Comparison of ENCODE assay signal across 1 cellular context in the genomic region with DNA sequence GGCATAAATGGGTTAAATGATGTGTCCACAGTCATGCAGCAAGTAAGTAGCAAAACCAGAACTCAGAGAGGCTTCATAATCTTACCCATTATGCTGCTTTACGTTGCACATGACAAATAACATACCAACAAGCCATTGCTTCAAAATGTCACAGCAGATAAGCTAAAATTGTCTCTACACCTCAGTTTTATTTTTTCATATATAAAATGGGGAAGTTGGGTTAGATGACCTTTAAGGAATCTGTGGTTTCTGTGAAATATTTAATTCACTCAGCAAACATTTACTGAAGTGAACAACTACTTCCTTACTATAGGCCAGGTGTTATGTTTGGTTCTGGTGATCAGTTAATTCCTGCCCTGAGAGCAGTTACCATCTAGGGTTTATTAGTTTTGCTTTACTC.
A peak's percentile ranks its signal among the peaks of the same experiment; 100 is the strongest.
TF ChIP-seq lines count a peak whose summit lies in the region.

No MANE protein-coding gene starts in this region.

TF ChIP-seq in GM12878, 131 proteins besides CTCF, POLR2A, EP300 and RAD21 (continued from another document):
- TF ChIP-seq, protein P1, sequence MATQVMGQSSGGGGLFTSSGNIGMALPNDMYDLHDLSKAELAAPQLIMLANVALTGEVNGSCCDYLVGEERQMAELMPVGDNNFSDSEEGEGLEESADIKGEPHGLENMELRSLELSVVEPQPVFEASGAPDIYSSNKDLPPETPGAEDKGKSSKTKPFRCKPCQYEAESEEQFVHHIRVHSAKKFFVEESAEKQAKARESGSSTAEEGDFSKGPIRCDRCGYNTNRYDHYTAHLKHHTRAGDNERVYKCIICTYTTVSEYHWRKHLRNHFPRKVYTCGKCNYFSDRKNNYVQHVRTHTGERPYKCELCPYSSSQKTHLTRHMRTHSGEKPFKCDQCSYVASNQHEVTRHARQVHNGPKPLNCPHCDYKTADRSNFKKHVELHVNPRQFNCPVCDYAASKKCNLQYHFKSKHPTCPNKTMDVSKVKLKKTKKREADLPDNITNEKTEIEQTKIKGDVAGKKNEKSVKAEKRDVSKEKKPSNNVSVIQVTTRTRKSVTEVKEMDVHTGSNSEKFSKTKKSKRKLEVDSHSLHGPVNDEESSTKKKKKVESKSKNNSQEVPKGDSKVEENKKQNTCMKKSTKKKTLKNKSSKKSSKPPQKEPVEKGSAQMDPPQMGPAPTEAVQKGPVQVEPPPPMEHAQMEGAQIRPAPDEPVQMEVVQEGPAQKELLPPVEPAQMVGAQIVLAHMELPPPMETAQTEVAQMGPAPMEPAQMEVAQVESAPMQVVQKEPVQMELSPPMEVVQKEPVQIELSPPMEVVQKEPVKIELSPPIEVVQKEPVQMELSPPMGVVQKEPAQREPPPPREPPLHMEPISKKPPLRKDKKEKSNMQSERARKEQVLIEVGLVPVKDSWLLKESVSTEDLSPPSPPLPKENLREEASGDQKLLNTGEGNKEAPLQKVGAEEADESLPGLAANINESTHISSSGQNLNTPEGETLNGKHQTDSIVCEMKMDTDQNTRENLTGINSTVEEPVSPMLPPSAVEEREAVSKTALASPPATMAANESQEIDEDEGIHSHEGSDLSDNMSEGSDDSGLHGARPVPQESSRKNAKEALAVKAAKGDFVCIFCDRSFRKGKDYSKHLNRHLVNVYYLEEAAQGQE (IDR thresholded peaks at IDR 0.05; ENCODE audit: low read depth, low read length), result no peak
- TF ChIP-seq IKZF1 (conservative IDR thresholded peaks at IDR 0.05) (peak; percentile 21; the same call in 1 of the 2 replicates), NRF1 (conservative IDR thresholded peaks at IDR 0.05; ENCODE audit: low read depth, low read length) (no peak), ZNF384 (IDR thresholded peaks at IDR 0.05; ENCODE audit: borderline replicate concordance, low read depth, low read length) (no peak), HDAC2 (IDR thresholded peaks at IDR 0.05) (no peak), SPI1 (IDR thresholded peaks at IDR 0.05; ENCODE audit: borderline replicate concordance, insufficient read depth, low read depth, low read length) (peak; percentile 24; the same call in 1 of the 2 replicates), CBX5 (IDR thresholded peaks at IDR 0.05; ENCODE audit: low read depth) (no peak), ATF2 (IDR thresholded peaks at IDR 0.05; ENCODE audit: low read length) (0 out of 2 replicates have a peak, but pooled peaks have one; percentile 27), JUNB (IDR thresholded peaks at IDR 0.05) (0 out of 2 replicates have a peak, but pooled peaks have one; percentile 39), CBFB (IDR thresholded peaks at IDR 0.05; ENCODE audit: low read depth) (0 out of 2 replicates have a peak, but pooled peaks have one; percentile 46), RBBP5 (conservative IDR thresholded peaks at IDR 0.05) (no peak), CEBPB (IDR thresholded peaks at IDR 0.05; ENCODE audit: borderline replicate concordance in 1 of 2, low read depth in 2 of 2, low read length in 2 of 2) (no peak), ESRRA (IDR thresholded peaks at IDR 0.05; ENCODE audit: low read length) (0 out of 2 replicates have a peak, but pooled peaks have one; percentile 19), BCL3 (IDR thresholded peaks at IDR 0.05; ENCODE audit: borderline replicate concordance, insufficient read depth, low read depth, low read length, poor library complexity, severe bottlenecking) (no peak), ZNF207 (IDR thresholded peaks at IDR 0.05; ENCODE audit: borderline replicate concordance) (peak; percentile 46; the same call in 1 of the 2 replicates), CREB1 (IDR thresholded peaks at IDR 0.05; ENCODE audit: low read depth) (0 out of 2 replicates have a peak, but pooled peaks have one; percentile 35), STAT1 (conservative IDR thresholded peaks at IDR 0.05) (no peak), ATF7 (IDR thresholded peaks at IDR 0.05; ENCODE audit: low read depth) (0 out of 2 replicates have a peak, but pooled peaks have one; percentile 18), RAD51 (IDR thresholded peaks at IDR 0.05) (0 out of 2 replicates have a peak, but pooled peaks have one; percentile 12), RUNX3 (IDR thresholded peaks at IDR 0.05; ENCODE audit: low read length) (peak; percentile 76), POU2F2 (IDR thresholded peaks at IDR 0.05; ENCODE audit: borderline replicate concordance, low read depth, low read length) (no peak)
- TF ChIP-seq, protein P2, sequence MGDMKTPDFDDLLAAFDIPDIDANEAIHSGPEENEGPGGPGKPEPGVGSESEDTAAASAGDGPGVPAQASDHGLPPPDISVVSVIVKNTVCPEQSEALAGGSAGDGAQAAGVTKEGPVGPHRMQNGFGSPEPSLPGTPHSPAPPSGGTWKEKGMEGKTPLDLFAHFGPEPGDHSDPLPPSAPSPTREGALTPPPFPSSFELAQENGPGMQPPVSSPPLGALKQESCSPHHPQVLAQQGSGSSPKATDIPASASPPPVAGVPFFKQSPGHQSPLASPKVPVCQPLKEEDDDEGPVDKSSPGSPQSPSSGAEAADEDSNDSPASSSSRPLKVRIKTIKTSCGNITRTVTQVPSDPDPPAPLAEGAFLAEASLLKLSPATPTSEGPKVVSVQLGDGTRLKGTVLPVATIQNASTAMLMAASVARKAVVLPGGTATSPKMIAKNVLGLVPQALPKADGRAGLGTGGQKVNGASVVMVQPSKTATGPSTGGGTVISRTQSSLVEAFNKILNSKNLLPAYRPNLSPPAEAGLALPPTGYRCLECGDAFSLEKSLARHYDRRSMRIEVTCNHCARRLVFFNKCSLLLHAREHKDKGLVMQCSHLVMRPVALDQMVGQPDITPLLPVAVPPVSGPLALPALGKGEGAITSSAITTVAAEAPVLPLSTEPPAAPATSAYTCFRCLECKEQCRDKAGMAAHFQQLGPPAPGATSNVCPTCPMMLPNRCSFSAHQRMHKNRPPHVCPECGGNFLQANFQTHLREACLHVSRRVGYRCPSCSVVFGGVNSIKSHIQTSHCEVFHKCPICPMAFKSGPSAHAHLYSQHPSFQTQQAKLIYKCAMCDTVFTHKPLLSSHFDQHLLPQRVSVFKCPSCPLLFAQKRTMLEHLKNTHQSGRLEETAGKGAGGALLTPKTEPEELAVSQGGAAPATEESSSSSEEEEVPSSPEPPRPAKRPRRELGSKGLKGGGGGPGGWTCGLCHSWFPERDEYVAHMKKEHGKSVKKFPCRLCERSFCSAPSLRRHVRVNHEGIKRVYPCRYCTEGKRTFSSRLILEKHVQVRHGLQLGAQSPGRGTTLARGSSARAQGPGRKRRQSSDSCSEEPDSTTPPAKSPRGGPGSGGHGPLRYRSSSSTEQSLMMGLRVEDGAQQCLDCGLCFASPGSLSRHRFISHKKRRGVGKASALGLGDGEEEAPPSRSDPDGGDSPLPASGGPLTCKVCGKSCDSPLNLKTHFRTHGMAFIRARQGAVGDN (IDR thresholded peaks at IDR 0.05), result peak; percentile 89
- TF ChIP-seq, protein P3, sequence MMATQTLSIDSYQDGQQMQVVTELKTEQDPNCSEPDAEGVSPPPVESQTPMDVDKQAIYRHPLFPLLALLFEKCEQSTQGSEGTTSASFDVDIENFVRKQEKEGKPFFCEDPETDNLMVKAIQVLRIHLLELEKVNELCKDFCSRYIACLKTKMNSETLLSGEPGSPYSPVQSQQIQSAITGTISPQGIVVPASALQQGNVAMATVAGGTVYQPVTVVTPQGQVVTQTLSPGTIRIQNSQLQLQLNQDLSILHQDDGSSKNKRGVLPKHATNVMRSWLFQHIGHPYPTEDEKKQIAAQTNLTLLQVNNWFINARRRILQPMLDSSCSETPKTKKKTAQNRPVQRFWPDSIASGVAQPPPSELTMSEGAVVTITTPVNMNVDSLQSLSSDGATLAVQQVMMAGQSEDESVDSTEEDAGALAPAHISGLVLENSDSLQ (IDR thresholded peaks at IDR 0.05), result no peak
- TF ChIP-seq, protein P4, sequence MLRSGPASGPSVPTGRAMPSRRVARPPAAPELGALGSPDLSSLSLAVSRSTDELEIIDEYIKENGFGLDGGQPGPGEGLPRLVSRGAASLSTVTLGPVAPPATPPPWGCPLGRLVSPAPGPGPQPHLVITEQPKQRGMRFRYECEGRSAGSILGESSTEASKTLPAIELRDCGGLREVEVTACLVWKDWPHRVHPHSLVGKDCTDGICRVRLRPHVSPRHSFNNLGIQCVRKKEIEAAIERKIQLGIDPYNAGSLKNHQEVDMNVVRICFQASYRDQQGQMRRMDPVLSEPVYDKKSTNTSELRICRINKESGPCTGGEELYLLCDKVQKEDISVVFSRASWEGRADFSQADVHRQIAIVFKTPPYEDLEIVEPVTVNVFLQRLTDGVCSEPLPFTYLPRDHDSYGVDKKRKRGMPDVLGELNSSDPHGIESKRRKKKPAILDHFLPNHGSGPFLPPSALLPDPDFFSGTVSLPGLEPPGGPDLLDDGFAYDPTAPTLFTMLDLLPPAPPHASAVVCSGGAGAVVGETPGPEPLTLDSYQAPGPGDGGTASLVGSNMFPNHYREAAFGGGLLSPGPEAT (IDR thresholded peaks at IDR 0.05; ENCODE audit: low read depth), result no peak
- TF ChIP-seq, protein P5, sequence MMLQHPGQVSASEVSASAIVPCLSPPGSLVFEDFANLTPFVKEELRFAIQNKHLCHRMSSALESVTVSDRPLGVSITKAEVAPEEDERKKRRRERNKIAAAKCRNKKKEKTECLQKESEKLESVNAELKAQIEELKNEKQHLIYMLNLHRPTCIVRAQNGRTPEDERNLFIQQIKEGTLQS (IDR thresholded peaks at IDR 0.05; ENCODE audit: borderline replicate concordance, extremely low read depth, low read depth, low read length), result no peak
- TF ChIP-seq, protein P6, sequence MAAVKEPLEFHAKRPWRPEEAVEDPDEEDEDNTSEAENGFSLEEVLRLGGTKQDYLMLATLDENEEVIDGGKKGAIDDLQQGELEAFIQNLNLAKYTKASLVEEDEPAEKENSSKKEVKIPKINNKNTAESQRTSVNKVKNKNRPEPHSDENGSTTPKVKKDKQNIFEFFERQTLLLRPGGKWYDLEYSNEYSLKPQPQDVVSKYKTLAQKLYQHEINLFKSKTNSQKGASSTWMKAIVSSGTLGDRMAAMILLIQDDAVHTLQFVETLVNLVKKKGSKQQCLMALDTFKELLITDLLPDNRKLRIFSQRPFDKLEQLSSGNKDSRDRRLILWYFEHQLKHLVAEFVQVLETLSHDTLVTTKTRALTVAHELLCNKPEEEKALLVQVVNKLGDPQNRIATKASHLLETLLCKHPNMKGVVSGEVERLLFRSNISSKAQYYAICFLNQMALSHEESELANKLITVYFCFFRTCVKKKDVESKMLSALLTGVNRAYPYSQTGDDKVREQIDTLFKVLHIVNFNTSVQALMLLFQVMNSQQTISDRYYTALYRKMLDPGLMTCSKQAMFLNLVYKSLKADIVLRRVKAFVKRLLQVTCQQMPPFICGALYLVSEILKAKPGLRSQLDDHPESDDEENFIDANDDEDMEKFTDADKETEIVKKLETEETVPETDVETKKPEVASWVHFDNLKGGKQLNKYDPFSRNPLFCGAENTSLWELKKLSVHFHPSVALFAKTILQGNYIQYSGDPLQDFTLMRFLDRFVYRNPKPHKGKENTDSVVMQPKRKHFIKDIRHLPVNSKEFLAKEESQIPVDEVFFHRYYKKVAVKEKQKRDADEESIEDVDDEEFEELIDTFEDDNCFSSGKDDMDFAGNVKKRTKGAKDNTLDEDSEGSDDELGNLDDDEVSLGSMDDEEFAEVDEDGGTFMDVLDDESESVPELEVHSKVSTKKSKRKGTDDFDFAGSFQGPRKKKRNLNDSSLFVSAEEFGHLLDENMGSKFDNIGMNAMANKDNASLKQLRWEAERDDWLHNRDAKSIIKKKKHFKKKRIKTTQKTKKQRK (IDR thresholded peaks at IDR 0.05; ENCODE audit: low read depth, low read length), result no peak
- TF ChIP-seq, protein P7, sequence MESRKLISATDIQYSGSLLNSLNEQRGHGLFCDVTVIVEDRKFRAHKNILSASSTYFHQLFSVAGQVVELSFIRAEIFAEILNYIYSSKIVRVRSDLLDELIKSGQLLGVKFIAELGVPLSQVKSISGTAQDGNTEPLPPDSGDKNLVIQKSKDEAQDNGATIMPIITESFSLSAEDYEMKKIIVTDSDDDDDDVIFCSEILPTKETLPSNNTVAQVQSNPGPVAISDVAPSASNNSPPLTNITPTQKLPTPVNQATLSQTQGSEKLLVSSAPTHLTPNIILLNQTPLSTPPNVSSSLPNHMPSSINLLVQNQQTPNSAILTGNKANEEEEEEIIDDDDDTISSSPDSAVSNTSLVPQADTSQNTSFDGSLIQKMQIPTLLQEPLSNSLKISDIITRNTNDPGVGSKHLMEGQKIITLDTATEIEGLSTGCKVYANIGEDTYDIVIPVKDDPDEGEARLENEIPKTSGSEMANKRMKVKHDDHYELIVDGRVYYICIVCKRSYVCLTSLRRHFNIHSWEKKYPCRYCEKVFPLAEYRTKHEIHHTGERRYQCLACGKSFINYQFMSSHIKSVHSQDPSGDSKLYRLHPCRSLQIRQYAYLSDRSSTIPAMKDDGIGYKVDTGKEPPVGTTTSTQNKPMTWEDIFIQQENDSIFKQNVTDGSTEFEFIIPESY (IDR thresholded peaks at IDR 0.05), result no peak
